21 cellular contexts compared by ENCODE assay signal in genomic region chr4:1333256-1333655, GRCh38.
"Had no signal": no experiment of that assay in that cellular context is flagged by ENCODE, and none has a peak within 500 bp of the region (broad histone marks: within the 10 kb centered on the region; RNA-seq: fewer than 3 reads in every experiment).

No MANE protein-coding gene starts in this region.

- H3K9me3 Mint-ChIP-seq: activated CD4-positive, alpha-beta T cell treated with anti-CD3 and anti-CD28 coated beads, Interleukin-2, amount 10 ng/mL, durations not matched to agents 7 days and 5 days; memory B cell; naive thymus-derived CD4-positive, alpha-beta T cell; T-helper 2 cell treated with Interferon-gamma antibody and Interleukin-4, amounts not matched to agents 5 μg/mL and 100 μg/mL, for 36 hours had no signal

- H3K27ac Mint-ChIP-seq: activated naive CD8-positive, alpha-beta T cell; activated T-cell treated with anti-CD3 and anti-CD28 coated beads, Interleukin-2, amount 50 U/mL, for 72 hours; memory B cell; T-helper 2 cell treated with Interferon-gamma antibody and Interleukin-4, amounts not matched to agents 5 μg/mL and 100 μg/mL, for 36 hours had no signal

- DNase-seq: activated CD4-positive, alpha-beta T cell treated with anti-CD3 and anti-CD28 coated beads, Interleukin-2, amount 10 ng/mL, durations not matched to agents 7 days and 5 days; activated CD8-positive, alpha-beta memory T cell treated with anti-CD3 and anti-CD28 coated beads, Interleukin-2, amount 50 U/mL, for 48 hours; activated gamma-delta T cell treated with Interleukin-2 at 50 U/mL for 16 hours; activated T-cell treated with anti-CD3 and anti-CD28 coated beads, Interleukin-2, amount 50 U/mL, for 72 hours; central memory CD4-positive, alpha-beta T cell; effector CD8-positive, alpha-beta T cell; foreskin melanocyte; left cardiac atrium; mucosa of descending colon; naive thymus-derived CD4-positive, alpha-beta T cell; retina; small intestine; SW 1271; thyroid gland; uterus had no signal

- ATAC-seq: activated T-cell treated with anti-CD3 and anti-CD28 coated beads, Interleukin-2, amount 50 U/mL, for 72 hours; body of pancreas; mucosa of descending colon; naive thymus-derived CD4-positive, alpha-beta T cell had no signal

- H3K9me3 ChIP-seq: body of pancreas, mucosa of descending colon, thyroid gland, uterus had no signal

- H3K27ac ChIP-seq: parathyroid adenoma, thyroid gland, uterus had no signal

- H3K9ac ChIP-seq: parathyroid adenoma had no signal

- H3K4me3 Mint-ChIP-seq: activated CD4-positive, alpha-beta T cell treated with anti-CD3 and anti-CD28 coated beads, Interleukin-2, amount 10 ng/mL, durations not matched to agents 7 days and 5 days; activated naive CD8-positive, alpha-beta T cell; activated T-cell treated with anti-CD3 and anti-CD28 coated beads, Interleukin-2, amount 50 U/mL, for 72 hours; memory B cell; naive thymus-derived CD4-positive, alpha-beta T cell; T-helper 2 cell treated with Interferon-gamma antibody and Interleukin-4, amounts not matched to agents 5 μg/mL and 100 μg/mL, for 36 hours had no signal

- H3K4me1 ChIP-seq: body of pancreas, thyroid gland, uterus had no signal

- H3K27me3 ChIP-seq: body of pancreas, thyroid gland, uterus had no signal

- H3K79me2 ChIP-seq: parathyroid adenoma had no signal

- H3K4me3 ChIP-seq: body of pancreas, coronary artery, mucosa of descending colon, thyroid gland, uterus had no signal

- H3K27me3 Mint-ChIP-seq: activated CD4-positive, alpha-beta T cell treated with anti-CD3 and anti-CD28 coated beads, Interleukin-2, amount 10 ng/mL, durations not matched to agents 7 days and 5 days; activated naive CD8-positive, alpha-beta T cell; memory B cell; naive thymus-derived CD4-positive, alpha-beta T cell had no signal

- H3K36me3 ChIP-seq: uterus had no signal

- H2AFZ ChIP-seq: parathyroid adenoma had no signal
